ENCODE assay signal across 9 cellular contexts in the genomic region with DNA sequence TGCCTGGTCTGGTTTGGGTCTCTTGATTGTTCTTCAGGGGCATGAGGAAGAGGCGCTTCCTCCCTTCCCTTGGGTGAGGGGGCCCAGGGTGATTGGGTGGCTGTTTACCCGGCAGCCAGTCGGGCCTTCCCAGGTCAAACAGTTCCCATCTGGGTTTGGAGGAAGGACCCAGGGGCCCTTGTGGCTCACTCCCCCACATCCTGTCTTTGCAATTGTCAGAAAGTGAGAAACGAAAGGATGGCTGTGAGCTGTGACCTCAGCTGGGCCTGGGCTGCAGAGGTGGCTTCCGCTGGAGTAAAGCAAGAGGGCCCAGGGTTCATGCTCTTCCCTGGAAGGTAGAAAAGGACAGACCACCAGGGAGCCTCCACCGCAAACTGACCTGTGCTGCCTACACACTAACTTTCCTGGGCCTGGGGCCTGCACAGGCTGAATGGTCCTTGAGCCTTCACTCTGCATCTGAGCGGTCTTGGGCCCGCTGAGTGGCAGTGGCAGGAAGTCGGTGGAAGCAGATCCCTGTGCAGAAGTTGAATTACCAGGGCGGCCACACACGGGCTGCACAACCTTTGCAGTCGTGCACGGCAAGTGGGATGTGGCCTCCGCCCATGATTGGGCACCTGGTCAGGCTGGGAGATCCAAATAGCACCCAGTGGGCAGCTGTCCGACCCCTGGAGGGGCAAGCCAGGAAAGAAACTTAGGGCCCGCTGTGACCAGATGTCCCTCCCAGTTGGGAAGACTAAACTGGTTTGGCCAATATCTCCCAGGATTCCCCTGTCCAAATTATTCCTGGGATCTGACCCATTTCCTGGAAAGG. TPM values are rescaled to one million over a fixed set of nuclear protein-coding genes. Genes with fewer than 3 reads are reported as not detected.
DNase-seq lines count a peak whose midpoint lies in the region; ATAC-seq and TF ChIP-seq lines count a peak whose summit lies in the region.
"Had no signal": no experiment of that assay in that cellular context is flagged by ENCODE, and none has a peak within 500 bp of the region (broad histone marks: within the 10 kb centered on the region; RNA-seq: fewer than 3 reads in every experiment).

No MANE protein-coding gene starts in this region.

- TF ChIP-seq CTCF in AG04450 (IDR thresholded peaks at IDR 0.05; ENCODE audit: low read depth, low read length): no peak
- no peak for TF ChIP-seq CTCF in upper lobe of left lung (IDR thresholded peaks at IDR 0.05)
- no peak for TF ChIP-seq CTCF in dorsolateral prefrontal cortex (IDR thresholded peaks at IDR 0.05 in 54 of 56, conservative IDR thresholded peaks at IDR 0.05 in 2 of 56; ENCODE audit: low read depth in 1 of 56, partially characterized antibody in 56 of 56)

- no peaks in the 10 kb centered on the region for H3K4me1 ChIP-seq in HUES48 (ENCODE audit: control insufficient read depth, insufficient read depth, low read length)
- peaks cover 38 to 63% (median 49%) of the 10 kb centered on the region in 4 donors for H3K4me1 ChIP-seq in upper lobe of left lung

- DNase-seq in AG04450 (ENCODE audit: low read depth, low spot score) (no peak), left lobe of liver (ENCODE audit: low spot score) (no peak), upper lobe of left lung (peak in 1 of 2 donors; percentile 42), NCI-H446 (lab: John Stamatoyannopoulos, UW) (no peak), dorsolateral prefrontal cortex (no peak)
- peak; percentile 74 to 82 for DNase-seq in activated CD4-positive, alpha-beta T cell treated with anti-CD3 and anti-CD28 coated beads, Interleukin-2, amount 50 U/mL, for 48 hours

- 53 to 62% methylated on average over 6 to 16 of the region's 16 CpGs for WGBS in upper lobe of left lung, 2 donors

- H3K27ac ChIP-seq in AG04450 (ENCODE audit: low read depth, low read length): peak overlapping the region; percentile 2
- peak overlapping the region; percentile 79 for H3K27ac ChIP-seq in HUES48 (ENCODE audit: low read depth, low read length)
- peak overlapping the region in 3 of 4 donors; percentile 35 to 64 (median 44) for H3K27ac ChIP-seq in upper lobe of left lung
- H3K27ac ChIP-seq in dorsolateral prefrontal cortex: peak overlapping the region in 1 of 59 donors; percentile 24

- no peak overlapping the region for H3K9ac ChIP-seq in HUES48 (ENCODE audit: low read depth, low read length)

- TF ChIP-seq POLR2A in GM19193 (IDR thresholded peaks at IDR 0.05; ENCODE audit: extremely low read depth, insufficient read depth, insufficient read length) (peak; percentile 59), upper lobe of left lung (IDR thresholded peaks at IDR 0.05) (no peak)

- CTCF ChIA-PET in AG04450 (lab: Charles Lee): interaction anchor here (1.7 kb wide), 1 partner anchor 12 kb away, joined by 8 read pairs; no protein-coding TSS in a partner anchor

- peaks cover 50% of the 10 kb centered on the region for H3K36me3 ChIP-seq in HUES48 (ENCODE audit: control insufficient read depth, insufficient read depth, low read length)
- peaks cover 22 to 61% (median 40%) of the 10 kb centered on the region in 4 donors for H3K36me3 ChIP-seq in upper lobe of left lung

- H3K4me3 ChIP-seq in AG04450 (ENCODE audit: low read depth, low read length) (no peak overlapping the region), HUES48 (ENCODE audit: low read depth, low read length) (no peak overlapping the region), upper lobe of left lung (no peak overlapping the region), dorsolateral prefrontal cortex (no peak overlapping the region)

- H3K27me3 ChIP-seq in AG04450 (ENCODE audit: control insufficient read depth, insufficient read depth, low read length): peaks cover 2% of the 10 kb centered on the region
- H3K27me3 ChIP-seq in HUES48 (ENCODE audit: control insufficient read depth, insufficient read depth, low read length): peaks cover under 1% of the 10 kb centered on the region; the same call in 1 of the 2 replicates
- H3K27me3 ChIP-seq in upper lobe of left lung: no peaks in the 10 kb centered on the region
- H3K27me3 ChIP-seq in dorsolateral prefrontal cortex: no peaks in the 10 kb centered on the region

- POLR2A ChIA-PET in AG04450 (lab: Yijun Ruan, JAX): interaction anchor here (0.5 to 2.7 kb wide), 6 partner anchors 11 to 79 kb away, joined by 3 to 24 read pairs (median 6); a partner anchor contains a TSS

- no peak for TF ChIP-seq EP300 in upper lobe of left lung (IDR thresholded peaks at IDR 0.05)

- ATAC-seq in left lobe of liver (peak; percentile 21), upper lobe of left lung (ENCODE audit: low FRiP score in 2 of 2) (peak in 1 of 2 donors; percentile 22)

- intact Hi-C loops in dorsolateral prefrontal cortex (cut with DNase I): loop anchor here in 1 of 2 donors (2.0 to 5.0 kb wide), 2 partner anchors 66 to 79 kb away; no protein-coding TSS in a partner anchor

- H3K9me3 ChIP-seq in AG04450 (ENCODE audit: control insufficient read depth, insufficient read depth, low read length): no peaks in the 10 kb centered on the region
- no peaks in the 10 kb centered on the region for H3K9me3 ChIP-seq in HUES48 (ENCODE audit: control insufficient read depth, insufficient read depth, low read length)
- H3K9me3 ChIP-seq in upper lobe of left lung: no peaks in the 10 kb centered on the region

RNA-seq across cellular contexts. Expression of a gene that starts 5.3 kb away (rescaled TPM):
- 0.20 and 0.36 TPM in 2 replicates for polyA plus RNA-seq in AG04450 (2011; rRNA removed)
- 0.55 TPM in 1 of 2 replicates, not detected in the other for polyA minus RNA-seq in AG04450 (2011; rRNA and poly(A)+ RNA removed)
- total RNA-seq in left lobe of liver: 0.55 TPM
- total RNA-seq in upper lobe of left lung: 1 to 10 TPM in 4 of 6 donors, under 1 TPM in 1, not detected in 1; 0.76 to 4.7 (median 4.1) TPM
- total RNA-seq in dorsolateral prefrontal cortex: under 1 TPM in 10 of 120 experiments, not detected in 110; 0.28 to 0.98 (median 0.50) TPM
- polyA plus RNA-seq: neural cell had no signal

RNA-seq across cellular contexts. Expression of a gene that starts 11.2 kb away (rescaled TPM):
- polyA plus RNA-seq in AG04450 (2011; rRNA removed): 19.5 and 24.1 TPM in 2 replicates
- 14.5 and 20.2 TPM in 2 replicates for polyA minus RNA-seq in AG04450 (2011; rRNA and poly(A)+ RNA removed)
- total RNA-seq in left lobe of liver (37.4 TPM), upper lobe of left lung (100 to 1,000 TPM; 115 to 731 (median 233) TPM), dorsolateral prefrontal cortex (100 to 1,000 TPM in 10 of 120 experiments, 10 to 100 TPM in 110; 36.8 to 145 (median 73.8) TPM)

RNA-seq across cellular contexts. Expression of a gene that starts 11.7 kb away (rescaled TPM):
- 1,320 and 1,738 TPM in 2 replicates for polyA plus RNA-seq in AG04450 (2011; rRNA removed)
- polyA minus RNA-seq in AG04450 (2011; rRNA and poly(A)+ RNA removed): 1,583 and 1,856 TPM in 2 replicates
- total RNA-seq in left lobe of liver (519 TPM), upper lobe of left lung (1,000 to 10,000 TPM in 5 of 6 donors, 100 to 1,000 TPM in 1; 677 to 2,013 (median 1,382) TPM), dorsolateral prefrontal cortex (100 to 1,000 TPM; 344 to 718 (median 462) TPM)

RNA-seq across cellular contexts. Expression of a gene that starts 26.9 kb away (rescaled TPM):
- polyA plus RNA-seq in AG04450 (2011; rRNA removed): not detected in 2 replicates
- not detected in 2 replicates for polyA minus RNA-seq in AG04450 (2011; rRNA and poly(A)+ RNA removed)
- total RNA-seq in left lobe of liver (not detected), upper lobe of left lung (not detected), dorsolateral prefrontal cortex (not detected)
- polyA plus RNA-seq: neural cell had no signal

RNA-seq across cellular contexts. Expression of a gene that starts 27.3 kb away (rescaled TPM):
- polyA plus RNA-seq in AG04450 (2011; rRNA removed): not detected in 2 replicates
- not detected in 2 replicates for polyA minus RNA-seq in AG04450 (2011; rRNA and poly(A)+ RNA removed)
- total RNA-seq in left lobe of liver (not detected), upper lobe of left lung (not detected), dorsolateral prefrontal cortex (not detected)
- polyA plus RNA-seq: neural cell had no signal

Comparison
In these comparisons a context has a peak if more than half of its experiments do, and no peak if none do; other contexts are left out.
1. DNase-seq: peak in activated CD4-positive, alpha-beta T cell treated with anti-CD3 and anti-CD28 coated beads, Interleukin-2, amount 50 U/mL, for 48 hours (2 of 2); none in AG04450 (single experiment), left lobe of liver (single experiment), NCI-H446 (0 of 2) and dorsolateral prefrontal cortex (0 of 10).